Comparison of ENCODE assay signal across 30 cellular contexts in genomic region chr9:8474937-8475336, GRCh38.
"Had no signal": no experiment of that assay in that cellular context is flagged by ENCODE, and none has a peak within 500 bp of the region (broad histone marks: within the 10 kb centered on the region; RNA-seq: fewer than 3 reads in every experiment).

No MANE protein-coding gene starts in this region.

- H3K4me1 Mint-ChIP-seq: naive B cell; naive thymus-derived CD8-positive, alpha-beta T cell; nephron; stimulated activated memory B cell treated with anti-CD40 and anti-IgM and Interleukin-4, amounts not matched to agents 10 μg/mL and 1 μg/mL and 100 μg/mL, for 72 hours had no signal

- H3K9me3 Mint-ChIP-seq: naive B cell; naive thymus-derived CD8-positive, alpha-beta T cell; nephron; stimulated activated memory B cell treated with anti-CD40 and anti-IgM and Interleukin-4, amounts not matched to agents 10 μg/mL and 1 μg/mL and 100 μg/mL, for 72 hours; stimulated activated naive CD8-positive, alpha-beta T cell treated with anti-CD3 and anti-CD28 coated beads, Interleukin-15, amount 100 ng/mL, for 72 hours had no signal

- H3K4me3 ChIP-seq: neural progenitor cell, ovary, psoas muscle, right lobe of liver, sigmoid colon, suprapubic skin, thoracic aorta, thyroid gland, tibial nerve, upper lobe of left lung, uterus had no signal

- H3K36me3 Mint-ChIP-seq: naive B cell; naive thymus-derived CD8-positive, alpha-beta T cell; stimulated activated memory B cell treated with anti-CD40 and anti-IgM and Interleukin-4, amounts not matched to agents 10 μg/mL and 1 μg/mL and 100 μg/mL, for 72 hours had no signal

- H3K27me3 Mint-ChIP-seq: naive B cell; naive thymus-derived CD8-positive, alpha-beta T cell; progenitor cell of endocrine pancreas; stimulated activated memory B cell treated with anti-CD40 and anti-IgM and Interleukin-4, amounts not matched to agents 10 μg/mL and 1 μg/mL and 100 μg/mL, for 72 hours; stimulated activated naive CD8-positive, alpha-beta T cell treated with anti-CD3 and anti-CD28 coated beads, Interleukin-15, amount 100 ng/mL, for 72 hours had no signal

- ATAC-seq: naive thymus-derived CD8-positive, alpha-beta T cell; psoas muscle; right cardiac atrium; right lobe of liver; stimulated activated memory B cell treated with anti-CD40 and anti-IgM and Interleukin-4, amounts not matched to agents 10 μg/mL and 1 μg/mL and 100 μg/mL, for 72 hours; stimulated activated naive CD8-positive, alpha-beta T cell treated with anti-CD3 and anti-CD28 coated beads, Interleukin-15, amount 100 ng/mL, for 72 hours; stimulated activated naive CD8-positive, alpha-beta T cell treated with anti-CD3 and anti-CD28 coated beads, Interleukin-15, Interleukin-2, amounts not matched to agents 100 U/mL and 50 U/mL, for 24 hours had no signal

- H3K27me3 ChIP-seq: neural progenitor cell, ovary, right lobe of liver, sigmoid colon, suprapubic skin, thyroid gland, tibial nerve, upper lobe of left lung, uterus had no signal

- H3K27ac ChIP-seq: neural progenitor cell, ovary, parathyroid adenoma, psoas muscle, right lobe of liver, sigmoid colon, suprapubic skin, thoracic aorta, thyroid gland, tibial nerve, upper lobe of left lung, uterus had no signal

- H3K27ac Mint-ChIP-seq: naive B cell; naive thymus-derived CD8-positive, alpha-beta T cell; nephron; neural progenitor cell; progenitor cell of endocrine pancreas; stimulated activated memory B cell treated with anti-CD40 and anti-IgM and Interleukin-4, amounts not matched to agents 10 μg/mL and 1 μg/mL and 100 μg/mL, for 72 hours; stimulated activated naive CD8-positive, alpha-beta T cell treated with anti-CD3 and anti-CD28 coated beads, Interleukin-15, amount 100 ng/mL, for 72 hours had no signal

- DNase-seq: naive B cell; naive thymus-derived CD8-positive, alpha-beta T cell; occipital lobe; ovary; psoas muscle; right cardiac atrium; right lobe of liver; sigmoid colon; small intestine; stimulated activated CD4-positive, alpha-beta T cell treated with anti-CD3 and anti-CD28 coated beads, Interleukin-15, amount 100 ng/mL, for 24 hours; stimulated activated CD4-positive, alpha-beta T cell treated with anti-CD3 and anti-CD28 coated beads, Interleukin-2, amount 100 ng/mL, for 24 hours; stimulated activated CD4-positive, alpha-beta T cell treated with anti-CD3 and anti-CD28 coated beads, Interleukin-2, amount 100 ng/mL, for 48 hours; stimulated activated CD4-positive, alpha-beta T cell treated with anti-CD3 and anti-CD28 coated beads, Interleukin-4, amount 100 ng/mL, for 24 hours; stimulated activated CD8-positive, alpha-beta memory T cell treated with anti-CD3 and anti-CD28 coated beads, Interleukin-4, amount 100 ng/mL, for 48 hours; stimulated activated naive CD4-positive, alpha-beta T cell; stimulated activated naive CD8-positive, alpha-beta T cell treated with anti-CD3 and anti-CD28 coated beads, Interleukin-15, amount 100 ng/mL, for 72 hours; stimulated activated naive CD8-positive, alpha-beta T cell treated with anti-CD3 and anti-CD28 coated beads, Interleukin-15, Interleukin-2, amounts not matched to agents 100 U/mL and 50 U/mL, for 24 hours; substantia nigra; thyroid gland; trophoblast cell; upper lobe of left lung; uterus had no signal

- H3K4me3 Mint-ChIP-seq: naive B cell; naive thymus-derived CD8-positive, alpha-beta T cell; nephron; neural progenitor cell; stimulated activated memory B cell treated with anti-CD40 and anti-IgM and Interleukin-4, amounts not matched to agents 10 μg/mL and 1 μg/mL and 100 μg/mL, for 72 hours; stimulated activated naive CD8-positive, alpha-beta T cell treated with anti-CD3 and anti-CD28 coated beads, Interleukin-15, amount 100 ng/mL, for 72 hours had no signal
